10 cellular contexts compared by ENCODE assay signal in the genomic region with DNA sequence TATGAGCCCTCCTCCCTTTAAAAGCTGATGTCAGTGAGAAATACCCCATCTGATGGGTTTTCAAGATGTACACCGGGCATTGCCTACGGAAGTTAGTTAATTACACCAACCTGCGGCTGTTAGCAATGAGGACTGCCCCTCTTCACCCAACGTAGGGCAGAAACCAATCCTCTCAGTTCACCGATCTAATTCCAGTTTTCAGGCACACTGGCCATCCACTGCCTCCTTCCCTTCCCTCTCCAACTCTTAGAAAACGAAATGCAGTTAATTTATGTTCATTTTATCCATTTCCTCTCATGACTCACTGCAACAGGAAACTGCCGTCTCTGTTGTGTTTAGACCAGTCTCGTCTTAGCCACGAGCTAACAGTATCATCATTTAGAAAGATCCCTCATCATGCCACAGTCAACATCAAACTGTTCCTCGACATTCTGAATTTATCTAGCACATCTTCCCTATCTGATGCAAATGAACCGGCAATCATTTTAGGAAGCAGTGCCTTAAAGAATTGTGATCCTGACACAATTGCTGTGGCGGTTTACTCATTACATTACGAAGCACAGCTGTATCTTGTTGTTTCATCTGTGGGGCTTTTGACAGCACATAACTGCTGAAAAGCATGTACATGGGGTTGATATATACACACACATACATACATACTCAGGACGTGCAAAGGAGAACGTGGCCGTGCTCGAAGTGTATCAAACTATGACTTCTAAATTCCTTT.
DNase-seq lines count a peak whose midpoint lies in the region; ATAC-seq, FAIRE-seq and TF ChIP-seq lines count a peak whose summit lies in the region.
"Had no signal": no experiment of that assay in that cellular context is flagged by ENCODE, and none has a peak within 500 bp of the region (broad histone marks: within the 10 kb centered on the region; RNA-seq: fewer than 3 reads in every experiment).

No MANE protein-coding gene starts in this region.

- FAIRE-seq in HTR-8/SVneo (lab: Jason Lieb, UNC) = peak; percentile 33
- FAIRE-seq: pancreas had no signal

- no peaks in the 10 kb centered on the region for H3K27me3 Mint-ChIP-seq in CD4-positive, CD25-positive, alpha-beta regulatory T cell
- H3K27me3 Mint-ChIP-seq in immature natural killer cell (ENCODE audit: low read depth in 3 of 3) = peaks cover 0 to 2% (median 2%) of the 10 kb centered on the region in 3 donors

- no peak for TF ChIP-seq CTCF in WI38 (IDR thresholded peaks at IDR 0.05; ENCODE audit: low read depth, low read length)

- peak overlapping the region; percentile 67 for H3K4me3 ChIP-seq in CD4-positive, CD25-positive, alpha-beta regulatory T cell (ENCODE audit: low read depth, low read length)
- peak overlapping the region; percentile 62 for H3K4me3 ChIP-seq in WI38 (ENCODE audit: low read depth, low read length)
- H3K4me3 ChIP-seq: pancreas had no signal

- no peaks in the 10 kb centered on the region for H3K9me3 ChIP-seq in CD4-positive, CD25-positive, alpha-beta regulatory T cell (ENCODE audit: control insufficient read depth in 2 of 2, low read length in 2 of 2)
- H3K9me3 ChIP-seq: pancreas had no signal

- H3K4me1 Mint-ChIP-seq in CD4-positive, CD25-positive, alpha-beta regulatory T cell = peaks cover 2 to 9% (median 6%) of the 10 kb centered on the region in 4 donors
- peaks cover 28 to 59% of the 10 kb centered on the region in 2 donors for H3K4me1 Mint-ChIP-seq in immature natural killer cell

- peak overlapping the region in 3 of 4 donors; percentile 4 to 33 (median 14) for H3K4me3 Mint-ChIP-seq in CD4-positive, CD25-positive, alpha-beta regulatory T cell
- H3K4me3 Mint-ChIP-seq in immature natural killer cell = peak overlapping the region; percentile 75 to 84 (median 76)

- peak in 1 of 3 donors; percentile 14 for DNase-seq in CD4-positive, CD25-positive, alpha-beta regulatory T cell
- peak; percentile 9 for DNase-seq in HTR-8/SVneo (ENCODE audit: insufficient read length, low spot score)
- peak; percentile 37 to 63 (median 53) for DNase-seq in immature natural killer cell
- DNase-seq in NCI-H2196 treated with DMSO at 0.1 percent for 48 hours (lab: John Stamatoyannopoulos, UW; ENCODE audit: unreplicated experiment) = no peak
- DNase-seq in NCI-H2171 treated with DMSO at 0.1 percent for 48 hours (lab: John Stamatoyannopoulos, UW) = no peak
- DNase-seq: pancreas had no signal

- no peaks in the 10 kb centered on the region for H3K36me3 ChIP-seq in CD4-positive, CD25-positive, alpha-beta regulatory T cell (ENCODE audit: control insufficient read depth, insufficient read depth, low read length)
- H3K36me3 ChIP-seq: pancreas had no signal

- H3K9me3 Mint-ChIP-seq in CD4-positive, CD25-positive, alpha-beta regulatory T cell = peaks cover 0 to 2% (median 0%) of the 10 kb centered on the region in 7 donors
- no peaks in the 10 kb centered on the region for H3K9me3 Mint-ChIP-seq in immature natural killer cell

- H3K4me1 ChIP-seq in CD4-positive, CD25-positive, alpha-beta regulatory T cell (ENCODE audit: control insufficient read depth, insufficient read depth, low read length, poor library complexity, severe bottlenecking) = peaks cover 3% of the 10 kb centered on the region

- H3K27me3 ChIP-seq in CD4-positive, CD25-positive, alpha-beta regulatory T cell (ENCODE audit: control insufficient read depth, insufficient read depth, low read length) = peaks cover 3% of the 10 kb centered on the region
- H3K27me3 ChIP-seq: pancreas had no signal

- peak overlapping the region in 1 of 3 donors; percentile 3 for H3K27ac Mint-ChIP-seq in CD4-positive, CD25-positive, alpha-beta regulatory T cell
- H3K27ac Mint-ChIP-seq in immature natural killer cell = peak overlapping the region; percentile 87 to 97 (median 92)

- ATAC-seq in CD4-positive, CD25-positive, alpha-beta regulatory T cell (ENCODE audit: low read depth in 2 of 2) = peak; percentile 42 to 56
- ATAC-seq in HG02970 (IDR thresholded peaks at IDR 0.05; ENCODE audit: low FRiP score, unreplicated experiment) (no peak), GM18870 (IDR thresholded peaks at IDR 0.05; ENCODE audit: unreplicated experiment) (no peak)

- H3K36me3 Mint-ChIP-seq in CD4-positive, CD25-positive, alpha-beta regulatory T cell = no peaks in the 10 kb centered on the region
- H3K36me3 Mint-ChIP-seq in immature natural killer cell = peaks cover 4 to 8% (median 8%) of the 10 kb centered on the region in 3 donors
- H3K36me3 Mint-ChIP-seq: T-cell had no signal

- no peak overlapping the region for H3K27ac ChIP-seq in CD4-positive, CD25-positive, alpha-beta regulatory T cell (ENCODE audit: insufficient read depth, low read length, poor library complexity, severe bottlenecking)
- H3K27ac ChIP-seq: pancreas had no signal

Comparison
In these comparisons a context has a peak if more than half of its experiments do, and no peak if none do; other contexts are left out.
1. ATAC-seq: peak in CD4-positive, CD25-positive, alpha-beta regulatory T cell (2 of 2); none in HG02970 (single experiment) and GM18870 (single experiment).
2. DNase-seq: peak in HTR-8/SVneo (single experiment) and immature natural killer cell (3 of 3); none in NCI-H2196 treated with DMSO at 0.1 percent for 48 hours (single experiment) and NCI-H2171 treated with DMSO at 0.1 percent for 48 hours (single experiment).